Comparison of ENCODE assay signal across 9 cellular contexts in the genomic region with DNA sequence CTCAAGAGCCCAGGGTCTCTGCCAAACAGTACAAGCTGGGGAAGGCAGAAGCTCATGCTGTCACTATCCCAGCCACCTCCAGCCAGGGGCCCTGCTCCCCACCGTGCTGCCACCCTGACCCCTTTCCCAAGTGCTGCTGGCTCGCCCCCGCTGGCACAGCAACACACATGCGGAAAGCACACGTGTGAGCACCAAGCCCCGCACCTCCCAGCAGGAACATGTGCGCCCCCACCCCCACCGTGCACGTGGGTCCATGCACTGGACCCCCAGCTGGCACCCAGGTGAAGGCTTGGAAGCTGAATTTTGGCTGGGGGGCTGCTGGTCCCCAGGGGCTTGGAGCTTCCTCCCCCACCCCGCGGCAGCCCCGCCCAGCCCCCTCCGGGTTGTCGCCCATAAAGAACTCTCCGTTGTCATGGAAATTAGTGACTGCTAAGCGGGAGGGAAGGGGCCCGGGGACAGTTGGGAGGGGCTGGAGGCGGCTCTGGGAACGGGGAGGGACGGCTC. TPM values are rescaled to one million over a fixed set of nuclear protein-coding genes. Genes with fewer than 3 reads are reported as not detected.
DNase-seq lines count a peak whose midpoint lies in the region; ATAC-seq and TF ChIP-seq lines count a peak whose summit lies in the region.
"Had no signal": no experiment of that assay in that cellular context is flagged by ENCODE, and none has a peak within 500 bp of the region (broad histone marks: within the 10 kb centered on the region; RNA-seq: fewer than 3 reads in every experiment).

No MANE protein-coding gene starts in this region.

- no peak for ATAC-seq in GM18517 (IDR thresholded peaks at IDR 0.05; ENCODE audit: unreplicated experiment)
- ATAC-seq in GM21447 (IDR thresholded peaks at IDR 0.05; ENCODE audit: unreplicated experiment) = no peak
- ATAC-seq in GM18520 (IDR thresholded peaks at IDR 0.05; ENCODE audit: unreplicated experiment) = no peak

- no peaks in the 10 kb centered on the region for H3K9me3 Mint-ChIP-seq in osteocyte (ENCODE audit: unreplicated experiment)

- TF ChIP-seq CTCF in VCaP (conservative IDR thresholded peaks at IDR 0.05) (no peak), osteocyte (IDR thresholded peaks at IDR 0.05) (no peak)

- H3K4me3 Mint-ChIP-seq in osteocyte (ENCODE audit: unreplicated experiment) = no peak overlapping the region

- peaks cover 26% of the 10 kb centered on the region for H3K27me3 ChIP-seq in layer of hippocampus (ENCODE audit: control insufficient read depth, insufficient read depth, low read length)

- no peaks in the 10 kb centered on the region for H3K4me1 Mint-ChIP-seq in osteocyte (ENCODE audit: unreplicated experiment)

- DNase-seq in stimulated activated CD4-positive, alpha-beta T cell treated with anti-CD3 and anti-CD28 coated beads, Interleukin-15, amount 100 ng/mL, for 24 hours = peak; percentile 24
- DNase-seq in stimulated activated CD4-positive, alpha-beta T cell treated with anti-CD3 and anti-CD28 coated beads, Interleukin-4, amount 100 ng/mL, for 24 hours = no peak
- DNase-seq in osteocyte (ENCODE audit: extremely low spot score, unreplicated experiment) = no peak

- H3K27me3 Mint-ChIP-seq in osteocyte (ENCODE audit: unreplicated experiment) = peaks cover 44% of the 10 kb centered on the region

- H3K27ac ChIP-seq in VCaP (peak overlapping the region; percentile 69; the same call in 1 of the 2 replicates), layer of hippocampus (ENCODE audit: low read depth, low read length) (peak overlapping the region; percentile 30)

- H3K27ac Mint-ChIP-seq in osteocyte (ENCODE audit: unreplicated experiment) = no peak overlapping the region
- H3K27ac Mint-ChIP-seq: progenitor cell of endocrine pancreas had no signal

- H3K36me3 Mint-ChIP-seq in osteocyte (ENCODE audit: unreplicated experiment) = no peaks in the 10 kb centered on the region

RNA-seq across cellular contexts. Expression of gene CAMKV, which starts 0.7 kb away (rescaled TPM):
- total RNA-seq in osteocyte = not detected in 2 replicates

RNA-seq across cellular contexts. Expression of gene TRAIP, which starts 12.6 kb away (rescaled TPM):
- total RNA-seq in osteocyte = 3.4 and 5.3 TPM in 2 replicates

RNA-seq across cellular contexts. Expression of gene MST1R, which starts 34.7 kb away (rescaled TPM):
- total RNA-seq in osteocyte = 1.1 and 1.8 TPM in 2 replicates

RNA-seq across cellular contexts. Expression of gene UBA7, which starts 55.2 kb away (rescaled TPM):
- total RNA-seq in osteocyte = 63.2 and 63.6 TPM in 2 replicates
